In genomic region chr20:25987073-25987927, GRCh38 we compare ENCODE assay signal across 8 cellular contexts.
A peak's percentile ranks its signal among the peaks of the same experiment; 100 is the strongest.
DNase-seq lines count a peak whose midpoint lies in the region; TF ChIP-seq lines count a peak whose summit lies in the region.

No MANE protein-coding gene starts in this region.

- intact Hi-C loops in posterior cingulate gyrus (cut with DNase I) (no loop called here), uterus (cut with DNase I; ENCODE audit: low total_unique reads) (no loop called here)

- TF ChIP-seq POLR2A in uterus (IDR thresholded peaks at IDR 0.05): no peak

- H3K4me3 ChIP-seq in GM23248 (no peak overlapping the region), fibroblast of mammary gland (ENCODE audit: control insufficient read depth, low read depth, low read length) (peak overlapping the region; percentile 9), uterus (peak overlapping the region in 1 of 2 donors; percentile 20)

- no peaks in the 10 kb centered on the region for H3K9me3 ChIP-seq in GM23248 (ENCODE audit: low read depth)
- no peaks in the 10 kb centered on the region for H3K9me3 ChIP-seq in uterus

- no peaks in the 10 kb centered on the region for H3F3A ChIP-seq in GM23248 (ENCODE audit: insufficient read depth)

- DNase-seq in DMS79 treated with DMSO at 0.1 percent for 48 hours (lab: John Stamatoyannopoulos, UW) (peak; percentile 43), GM23248 (peak; percentile 1), NCI-H146 (lab: John Stamatoyannopoulos, UW) (peak; percentile 52), fibroblast of mammary gland (ENCODE audit: low read depth) (peak; percentile 12), posterior cingulate gyrus (peak in 9 of 10 donors; percentile 33 to 90 (median 57)), uterus (peak; percentile 25 to 48), COLO829 (ENCODE audit: low spot score) (no peak)
- DNase-seq in activated CD8-positive, alpha-beta memory T cell treated with anti-CD3 and anti-CD28 coated beads, Interleukin-2, amount 50 U/mL, for 48 hours: peak; percentile 80

- WGBS in GM23248 (ENCODE audit: low coverage in 1 of 2, low lambda C conversion rate in 2 of 2, missing lambda C conversion rate in 2 of 2), 2 experiments: 24 to 32% methylated on average over 39 to 46 of the region's 46 CpGs

- no peak overlapping the region for H2AFZ ChIP-seq in GM23248

- H3K9me2 ChIP-seq in GM23248 (ENCODE audit: insufficient read depth): no peaks in the 10 kb centered on the region

- in situ Hi-C loops in GM23248 (cut with MboI): no loop called here

- H3K27ac ChIP-seq in GM23248: no peak overlapping the region
- no peak overlapping the region for H3K27ac ChIP-seq in uterus

- no peak overlapping the region for H3K9ac ChIP-seq in GM23248

- H3K4me2 ChIP-seq in GM23248 (ENCODE audit: unreplicated experiment): no peak overlapping the region

- TF ChIP-seq CTCF in fibroblast of mammary gland (conservative IDR thresholded peaks at IDR 0.05; ENCODE audit: control insufficient read depth, insufficient read depth, low read depth, low read length) (no peak), uterus (IDR thresholded peaks at IDR 0.05) (peak in 2 of 4 experiments; percentile 10 to 18)

- H3K4me1 ChIP-seq in GM23248 (ENCODE audit: insufficient read depth) (no peaks in the 10 kb centered on the region), uterus (no peaks in the 10 kb centered on the region)

- H3K27me3 ChIP-seq in GM23248 (replicated peaks; ENCODE audit: insufficient read depth) (no peaks in the 10 kb centered on the region), uterus (no peaks in the 10 kb centered on the region)

- H3K36me3 ChIP-seq in GM23248 (ENCODE audit: low read depth): no peaks in the 10 kb centered on the region
- no peaks in the 10 kb centered on the region for H3K36me3 ChIP-seq in uterus

- H4K20me1 ChIP-seq in GM23248 (ENCODE audit: insufficient read depth): no peaks in the 10 kb centered on the region

- no peaks in the 10 kb centered on the region for H3K79me2 ChIP-seq in GM23248 (ENCODE audit: insufficient read depth)
